ENCODE assay signal across 11 cellular contexts in the genomic region with DNA sequence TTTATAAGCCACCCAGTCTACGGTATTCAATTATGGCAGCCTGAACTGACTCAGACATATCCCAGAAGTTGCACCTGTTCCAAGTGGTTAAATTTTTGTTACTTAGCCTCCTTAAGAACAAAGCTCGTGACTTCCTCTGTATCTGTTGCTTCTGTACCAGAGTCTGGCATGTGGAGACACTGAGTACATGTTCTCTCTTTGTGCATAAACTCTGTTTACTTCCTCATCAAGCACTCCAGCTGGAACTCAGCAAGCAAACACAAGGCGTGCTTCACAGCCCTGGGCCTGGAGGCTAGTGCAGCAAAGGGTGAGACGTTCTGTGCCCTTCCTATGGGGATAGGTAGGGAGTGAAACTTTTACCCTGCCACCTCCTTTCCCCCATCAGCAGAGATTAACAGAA. TPM values are rescaled to one million over a fixed set of nuclear protein-coding genes. Genes with fewer than 3 reads are reported as not detected.
DNase-seq lines count a peak whose midpoint lies in the region; ATAC-seq and TF ChIP-seq lines count a peak whose summit lies in the region.
"Had no signal": no experiment of that assay in that cellular context is flagged by ENCODE, and none has a peak within 500 bp of the region (broad histone marks: within the 10 kb centered on the region; RNA-seq: fewer than 3 reads in every experiment).

No MANE protein-coding gene starts in this region.

- peaks cover 15% of the 10 kb centered on the region for H3K4me1 Mint-ChIP-seq in nephron progenitor cell
- peaks cover 9% of the 10 kb centered on the region for H3K4me1 Mint-ChIP-seq in glutamatergic neuron (ENCODE audit: low read depth, unreplicated experiment)
- H3K4me1 Mint-ChIP-seq in endothelial cell (ENCODE audit: unreplicated experiment): peaks cover 2% of the 10 kb centered on the region
- H3K4me1 Mint-ChIP-seq in H9: peaks cover 4 to 8% of the 10 kb centered on the region in 2 experiments

- H3K9ac ChIP-seq in H9 (ENCODE audit: extremely low read depth, insufficient read length, low read length): no peak overlapping the region

- H3K9me3 Mint-ChIP-seq in nephron progenitor cell (peaks cover 3% of the 10 kb centered on the region), glutamatergic neuron (ENCODE audit: unreplicated experiment) (peaks cover 2% of the 10 kb centered on the region), endothelial cell (ENCODE audit: unreplicated experiment) (no peaks in the 10 kb centered on the region), H9 (no peaks in the 10 kb centered on the region)

- H4K20me1 ChIP-seq in H9 (ENCODE audit: control insufficient read depth, insufficient read depth, insufficient read length): no peaks in the 10 kb centered on the region

- peaks cover 0 to 38% (median 15%) of the 10 kb centered on the region in 3 donors for H3K4me1 ChIP-seq in gastroesophageal sphincter
- no peaks in the 10 kb centered on the region; the same call in 1 of the 2 replicates for H3K4me1 ChIP-seq in H9 (ENCODE audit: insufficient read depth, low read length)

- no peak overlapping the region for H4K5ac ChIP-seq in H9 (ENCODE audit: insufficient read length, low read depth, low read length)

- H2BK120ac ChIP-seq in H9 (ENCODE audit: low read depth, low read length, poor library complexity, severe bottlenecking): no peak overlapping the region

- H3K27me3 ChIP-seq in BJ (ENCODE audit: control insufficient read depth, insufficient read depth, low read length) (no peaks in the 10 kb centered on the region), gastroesophageal sphincter (no peaks in the 10 kb centered on the region), H9 (ENCODE audit: insufficient read depth, low read length) (no peaks in the 10 kb centered on the region)

- WGBS in gastroesophageal sphincter (ENCODE audit: low coverage in 1 of 2), 2 donors: 10 to 50% methylated on average over 1 to 4 of the region's 4 CpGs
- WGBS in H9 (ENCODE audit: extremely low coverage, insufficient read length, low lambda C conversion rate): no CpG with 5 or more reads among the region's 4 CpGs

- H4K8ac ChIP-seq in H9 (replicated peaks; ENCODE audit: insufficient read length, low read depth, low read length): no peak overlapping the region

- peaks cover 21% of the 10 kb centered on the region for H3K27me3 Mint-ChIP-seq in nephron progenitor cell (ENCODE audit: low read depth, poor library complexity)
- peaks cover 4% of the 10 kb centered on the region for H3K27me3 Mint-ChIP-seq in glutamatergic neuron (ENCODE audit: unreplicated experiment)
- H3K27me3 Mint-ChIP-seq in endothelial cell (ENCODE audit: unreplicated experiment): peaks cover 2% of the 10 kb centered on the region
- peaks cover 1% of the 10 kb centered on the region; the same call in 1 of the 2 replicates for H3K27me3 Mint-ChIP-seq in H9 (ENCODE audit: low read depth)

- H3K79me1 ChIP-seq in H9 (ENCODE audit: insufficient read depth, low read depth, low read length, poor library complexity, severe bottlenecking): no peaks in the 10 kb centered on the region

- POLR2A ChIA-PET in BJ (lab: Charles Lee): no interaction called here

- H3K27ac Mint-ChIP-seq in nephron progenitor cell (peak overlapping the region; percentile 29), glutamatergic neuron (ENCODE audit: unreplicated experiment) (no peak overlapping the region), endothelial cell (ENCODE audit: unreplicated experiment) (no peak overlapping the region), H9 (peak overlapping the region in 1 of 3 experiments; percentile 69; a peak in 1 of 7 replicates)

- H2BK12ac ChIP-seq in H9 (ENCODE audit: insufficient read length, low read depth, low read length): no peak overlapping the region

- H3K79me2 ChIP-seq in H9 (ENCODE audit: insufficient read depth, low read length): no peaks in the 10 kb centered on the region

- no peak overlapping the region for H3K14ac ChIP-seq in H9 (ENCODE audit: insufficient read depth, low read length)

- H3T11ph ChIP-seq in H9 (ENCODE audit: low read length): no peak overlapping the region

- no peak overlapping the region for H2BK15ac ChIP-seq in H9 (ENCODE audit: low read depth, low read length)

- H3K4ac ChIP-seq in H9 (ENCODE audit: low read depth, low read length): no peak overlapping the region

- H3K36me3 ChIP-seq in BJ (ENCODE audit: control insufficient read depth, insufficient read depth, low read length): no peaks in the 10 kb centered on the region
- no peaks in the 10 kb centered on the region for H3K36me3 ChIP-seq in gastroesophageal sphincter

- no peak overlapping the region for H2BK20ac ChIP-seq in H9 (ENCODE audit: low read depth, low read length, poor library complexity, severe bottlenecking)

- ATAC-seq in gastroesophageal sphincter (peak; percentile 87), HG03139 (IDR thresholded peaks at IDR 0.05; ENCODE audit: unreplicated experiment) (no peak)

- no peak for TF ChIP-seq EP300 in gastroesophageal sphincter (IDR thresholded peaks at IDR 0.05)

- H3K18ac ChIP-seq in H9 (ENCODE audit: insufficient read length, low read depth, low read length): no peak overlapping the region

- no peak overlapping the region for H4K91ac ChIP-seq in H9 (ENCODE audit: insufficient read length, low read depth, low read length)

- DNase-seq in BJ (ENCODE audit: low read depth) (peak; percentile 28), NCI-H1092 treated with DMSO at 0.1 percent for 48 hours (lab: John Stamatoyannopoulos, UW) (peak; percentile 20), nephron progenitor cell (no peak), glutamatergic neuron (no peak), endothelial cell (ENCODE audit: low spot score) (no peak), H9 (no peak)
- DNase-seq: activated naive CD4-positive, alpha-beta T cell treated with anti-CD3 and anti-CD28 coated beads, Interleukin-2, amount 50 U/mL, for 16 hours; NCI-H1930; T-helper 9 cell had no signal

- peak overlapping the region in 3 of 4 donors; percentile 52 to 70 (median 67) for H3K27ac ChIP-seq in gastroesophageal sphincter
- H3K27ac ChIP-seq in H9 (ENCODE audit: insufficient read length, low read depth, low read length): no peak overlapping the region

- H3K56ac ChIP-seq in H9 (ENCODE audit: insufficient read length, low read depth, low read length): no peak overlapping the region

- no peak overlapping the region for H2AK5ac ChIP-seq in H9 (ENCODE audit: insufficient read length, low read length)

- H3K23ac ChIP-seq in H9 (ENCODE audit: insufficient read length, low read depth, low read length): no peak overlapping the region

- H3K36me3 Mint-ChIP-seq in nephron progenitor cell (ENCODE audit: low read depth) (no peaks in the 10 kb centered on the region), glutamatergic neuron (ENCODE audit: unreplicated experiment) (no peaks in the 10 kb centered on the region), endothelial cell (ENCODE audit: low read depth, unreplicated experiment) (no peaks in the 10 kb centered on the region), H9 (ENCODE audit: insufficient read depth in 1 of 3, low read depth in 3 of 3) (no peaks in the 10 kb centered on the region)

- H3K4me3 ChIP-seq in BJ (ENCODE audit: low read depth, low read length): no peak overlapping the region
- no peak overlapping the region for H3K4me3 ChIP-seq in gastroesophageal sphincter

- no peak overlapping the region for H2AFZ ChIP-seq in H9 (ENCODE audit: low read length)

- no peaks in the 10 kb centered on the region for H3K9me3 ChIP-seq in gastroesophageal sphincter
- H3K9me3 ChIP-seq in H9 (ENCODE audit: control insufficient read depth, low read depth, low read length): no peaks in the 10 kb centered on the region

- TF ChIP-seq CTCF in BJ (IDR thresholded peaks at IDR 0.05; ENCODE audit: insufficient read depth, low read depth, low read length) (no peak), gastroesophageal sphincter (IDR thresholded peaks at IDR 0.05) (no peak), nephron progenitor cell (IDR thresholded peaks at IDR 0.05) (no peak), glutamatergic neuron (IDR thresholded peaks at IDR 0.05; ENCODE audit: partially characterized antibody, unreplicated experiment) (no peak), endothelial cell (IDR thresholded peaks at IDR 0.05; ENCODE audit: unreplicated experiment) (no peak), H9 (conservative IDR thresholded peaks at IDR 0.05) (no peak)

- no peak overlapping the region for H2BK5ac ChIP-seq in H9 (ENCODE audit: insufficient read length, low read length)

- no peak overlapping the region for H3K4me2 ChIP-seq in H9 (ENCODE audit: insufficient read depth, insufficient read length, low read length)

- H3K4me3 Mint-ChIP-seq in nephron progenitor cell: no peak overlapping the region
- no peak overlapping the region for H3K4me3 Mint-ChIP-seq in glutamatergic neuron (ENCODE audit: unreplicated experiment)
- H3K4me3 Mint-ChIP-seq in endothelial cell (ENCODE audit: unreplicated experiment): no peak overlapping the region
- no peak overlapping the region for H3K4me3 Mint-ChIP-seq in H9

- no peaks in the 10 kb centered on the region for H3K23me2 ChIP-seq in H9 (ENCODE audit: insufficient read length, low read depth, low read length, poor library complexity, severe bottlenecking)

- no peak for TF ChIP-seq POLR2A in gastroesophageal sphincter (IDR thresholded peaks at IDR 0.05)

- CTCF ChIA-PET in BJ (lab: Yijun Ruan, JAX): interaction anchor here (1.6 to 11.9 kb wide), 2 partner anchors 10 to 28 kb away, joined by 5 to 166 read pairs; no protein-coding TSS in a partner anchor

RNA-seq across cellular contexts. Expression of a gene that starts 19.0 kb away (rescaled TPM):
- polyA plus RNA-seq in BJ (2011; rRNA removed): not detected in 2 replicates
- not detected in 2 replicates for polyA minus RNA-seq in BJ (2011; rRNA and poly(A)+ RNA removed)
- total RNA-seq in gastroesophageal sphincter: under 1 TPM in 1 of 4 donors, not detected in 3; 0.17 TPM
- not detected for total RNA-seq in glutamatergic neuron (ENCODE audit: unreplicated experiment)
- total RNA-seq in endothelial cell (ENCODE audit: unreplicated experiment): not detected
- not detected in 2 replicates for total RNA-seq in H9 (2021)

Comparison
In these comparisons a context has a peak if more than half of its experiments do, and no peak if none do; other contexts are left out.
1. DNase-seq: peak in BJ (single experiment) and NCI-H1092 treated with DMSO at 0.1 percent for 48 hours (single experiment); none in nephron progenitor cell (single experiment), glutamatergic neuron (single experiment), endothelial cell (single experiment) and H9 (single experiment).